Comparison of ENCODE assay signal across 20 cellular contexts in genomic region chr2:188515918-188516317, GRCh38.
"Had no signal": no experiment of that assay in that cellular context is flagged by ENCODE, and none has a peak within 500 bp of the region (broad histone marks: within the 10 kb centered on the region; RNA-seq: fewer than 3 reads in every experiment).

No MANE protein-coding gene starts in this region.

- H3K27me3 ChIP-seq: colonic mucosa, esophagus squamous epithelium, gastroesophageal sphincter, left lung, neutrophil, testis, transverse colon had no signal

- H3K4me1 ChIP-seq: colonic mucosa, left lung, lower lobe of right lung, testis had no signal

- H3K36me3 ChIP-seq: colonic mucosa, esophagus squamous epithelium, gastroesophageal sphincter, left lung, lower lobe of right lung, neutrophil, transverse colon had no signal

- H3K4me3 Mint-ChIP-seq: memory B cell; naive B cell; stimulated activated naive B cell treated with anti-CD40 and anti-IgM and Interleukin-4, amounts not matched to agents 10 μg/mL and 1 μg/mL and 100 μg/mL, for 72 hours; stimulated activated naive CD8-positive, alpha-beta T cell treated with anti-CD3 and anti-CD28 coated beads, Interleukin-15, amount 100 ng/mL, for 72 hours had no signal

- H3K36me3 Mint-ChIP-seq: memory B cell; naive B cell; stimulated activated naive B cell treated with anti-CD40 and anti-IgM and Interleukin-4, amounts not matched to agents 10 μg/mL and 1 μg/mL and 100 μg/mL, for 72 hours had no signal

- DNase-seq: colonic mucosa; dermis blood vessel endothelial cell; esophagus squamous epithelium; foreskin fibroblast; glutamatergic neuron; islet precursor cell; left lung; lower lobe of right lung; naive B cell; posterior cingulate gyrus; stimulated activated CD4-positive, alpha-beta T cell treated with anti-CD3 and anti-CD28 coated beads, Interleukin-2, amount 100 ng/mL, for 24 hours; stimulated activated CD4-positive, alpha-beta T cell treated with anti-CD3 and anti-CD28 coated beads, Interleukin-4, amount 100 ng/mL, for 4 hours; stimulated activated naive B cell treated with anti-CD40 and anti-IgM and Interleukin-4, amounts not matched to agents 10 μg/mL and 1 μg/mL and 100 μg/mL, for 72 hours; stimulated activated naive CD8-positive, alpha-beta T cell treated with anti-CD3 and anti-CD28 coated beads, Interleukin-15, amount 100 ng/mL, for 72 hours; testis; transverse colon had no signal

- H3K27me3 Mint-ChIP-seq: memory B cell; naive B cell; stimulated activated naive B cell treated with anti-CD40 and anti-IgM and Interleukin-4, amounts not matched to agents 10 μg/mL and 1 μg/mL and 100 μg/mL, for 72 hours; stimulated activated naive CD8-positive, alpha-beta T cell treated with anti-CD3 and anti-CD28 coated beads, Interleukin-15, amount 100 ng/mL, for 72 hours had no signal

- H3K27ac Mint-ChIP-seq: memory B cell; naive B cell; stimulated activated naive B cell treated with anti-CD40 and anti-IgM and Interleukin-4, amounts not matched to agents 10 μg/mL and 1 μg/mL and 100 μg/mL, for 72 hours; stimulated activated naive CD8-positive, alpha-beta T cell treated with anti-CD3 and anti-CD28 coated beads, Interleukin-15, amount 100 ng/mL, for 72 hours had no signal

- H3K4me3 ChIP-seq: colonic mucosa, esophagus squamous epithelium, gastroesophageal sphincter, left lung, lower lobe of right lung, testis, transverse colon had no signal

- H3K9me3 ChIP-seq: colonic mucosa, esophagus squamous epithelium, gastroesophageal sphincter, left lung, lower lobe of right lung, neutrophil, testis, transverse colon had no signal

- H3K9me3 Mint-ChIP-seq: memory B cell; naive B cell; stimulated activated naive B cell treated with anti-CD40 and anti-IgM and Interleukin-4, amounts not matched to agents 10 μg/mL and 1 μg/mL and 100 μg/mL, for 72 hours; stimulated activated naive CD8-positive, alpha-beta T cell treated with anti-CD3 and anti-CD28 coated beads, Interleukin-15, amount 100 ng/mL, for 72 hours had no signal

- H3K4me1 Mint-ChIP-seq: memory B cell; naive B cell; stimulated activated naive B cell treated with anti-CD40 and anti-IgM and Interleukin-4, amounts not matched to agents 10 μg/mL and 1 μg/mL and 100 μg/mL, for 72 hours; stimulated activated naive CD8-positive, alpha-beta T cell treated with anti-CD3 and anti-CD28 coated beads, Interleukin-15, amount 100 ng/mL, for 72 hours had no signal

- H3K27ac ChIP-seq: colonic mucosa, esophagus squamous epithelium, gastroesophageal sphincter, left lung, lower lobe of right lung, neutrophil, testis, transverse colon had no signal

- ATAC-seq: gastroesophageal sphincter; left lung; lower lobe of right lung; sciatic nerve; stimulated activated naive B cell treated with anti-CD40 and anti-IgM and Interleukin-4, amounts not matched to agents 10 μg/mL and 1 μg/mL and 100 μg/mL, for 72 hours had no signal
